ENCODE assay signal across 16 cellular contexts in the genomic region with DNA sequence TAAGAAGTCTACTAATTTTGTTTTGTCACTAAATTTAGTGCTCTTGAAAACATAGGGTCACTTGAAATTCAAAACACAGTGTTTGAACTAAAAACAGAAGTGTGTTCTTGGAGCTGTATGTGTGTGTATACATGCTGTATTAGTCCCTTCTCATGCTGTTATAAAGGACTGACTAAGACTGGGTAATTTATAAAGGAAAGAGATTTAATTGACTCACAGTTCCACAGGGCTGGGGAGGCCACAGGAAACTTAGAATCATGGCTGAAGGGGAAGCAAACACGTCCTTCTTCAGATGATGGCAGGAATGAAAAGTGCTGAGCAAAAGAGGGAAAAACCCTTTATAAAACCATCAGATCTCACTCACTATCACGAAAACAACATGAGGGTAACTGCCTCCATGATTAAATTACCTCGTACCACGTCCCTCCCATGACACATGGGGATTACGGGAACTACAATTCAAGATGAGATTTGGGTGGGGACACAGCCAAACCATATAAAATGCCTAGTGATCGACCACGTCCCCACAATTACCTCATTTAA.
"Had no signal": no experiment of that assay in that cellular context is flagged by ENCODE, and none has a peak within 500 bp of the region (broad histone marks: within the 10 kb centered on the region; RNA-seq: fewer than 3 reads in every experiment).

No MANE protein-coding gene starts in this region.

- H3K4me1 ChIP-seq: ascending aorta, breast epithelium, esophagus squamous epithelium, pancreas, sigmoid colon, transverse colon had no signal

- H3K27me3 ChIP-seq: ascending aorta, breast epithelium, esophagus squamous epithelium, pancreas, sigmoid colon, transverse colon had no signal

- H3K36me3 ChIP-seq: ascending aorta, breast epithelium, esophagus squamous epithelium, pancreas, sigmoid colon, transverse colon had no signal

- H3K9me3 ChIP-seq: ascending aorta, breast epithelium, esophagus squamous epithelium, pancreas, sigmoid colon, transverse colon had no signal

- H3K4me3 ChIP-seq: ascending aorta, breast epithelium, esophagus squamous epithelium, pancreas, sigmoid colon, transverse colon had no signal

- DNase-seq: activated CD4-positive, alpha-beta T cell treated with anti-CD3 and anti-CD28 coated beads for 4 hours; activated effector memory CD4-positive, alpha-beta T cell treated with Interleukin-2 at 50 U/mL for 16 hours; cerebellar nuclear complex; effector CD8-positive, alpha-beta T cell; esophagus squamous epithelium; hippocampal formation; pancreas; sigmoid colon; stimulated activated CD4-positive, alpha-beta T cell treated with anti-CD3 and anti-CD28 coated beads, Interleukin-4, amount 100 ng/mL, for 1 hour; SW 1271; transverse colon had no signal

- H3K27ac ChIP-seq: ascending aorta, breast epithelium, esophagus squamous epithelium, pancreas, sigmoid colon, transverse colon had no signal

- ATAC-seq: left lobe of liver, pancreas had no signal

- FAIRE-seq: endothelial cell of umbilical vein, keratinocyte, pancreas had no signal
